In genomic region chr15:68776477-68777270, GRCh38 we compare ENCODE assay signal across 13 cellular contexts. TPM values are rescaled to one million over a fixed set of nuclear protein-coding genes. Genes with fewer than 3 reads are reported as not detected.
DNase-seq lines count a peak whose midpoint lies in the region; ATAC-seq and TF ChIP-seq lines count a peak whose summit lies in the region.
"Had no signal": no experiment of that assay in that cellular context is flagged by ENCODE, and none has a peak within 500 bp of the region (broad histone marks: within the 10 kb centered on the region; RNA-seq: fewer than 3 reads in every experiment).

No MANE protein-coding gene starts in this region.

- H3K36me3 ChIP-seq in upper lobe of right lung, result peaks cover 28% of the 10 kb centered on the region

- H3K27me3 Mint-ChIP-seq in activated T-cell treated with anti-CD3 and anti-CD28 coated beads, Interleukin-2, amount 50 U/mL, for 24 hours, result no peaks in the 10 kb centered on the region
- H3K27me3 Mint-ChIP-seq in natural killer cell (ENCODE audit: low read depth in 2 of 2), result no peaks in the 10 kb centered on the region
- H3K27me3 Mint-ChIP-seq: central memory CD8-positive, alpha-beta T cell had no signal

- peaks cover 3% of the 10 kb centered on the region for H3K4me1 Mint-ChIP-seq in activated T-cell treated with anti-CD3 and anti-CD28 coated beads, Interleukin-2, amount 50 U/mL, for 24 hours (ENCODE audit: low read depth)
- H3K4me1 Mint-ChIP-seq in natural killer cell, result peaks cover 34 to 40% of the 10 kb centered on the region in 2 donors

- H3K27ac ChIP-seq in angular gyrus (ENCODE audit: low read depth, low read length), result peak overlapping the region; percentile 89
- no peak overlapping the region for H3K27ac ChIP-seq in upper lobe of right lung
- H3K27ac ChIP-seq: SJSA1 had no signal

- H3K9me3 ChIP-seq in upper lobe of right lung, result no peaks in the 10 kb centered on the region
- H3K9me3 ChIP-seq: HAP-1, SJSA1 had no signal

- DNase-seq in activated T-cell treated with anti-CD3 and anti-CD28 coated beads, Interleukin-2, amount 50 U/mL, for 24 hours, result no peak
- no peak for DNase-seq in activated T-cell treated with anti-CD3 and anti-CD28 coated beads, Interleukin-2, amount 50 U/mL, for 1 hour
- DNase-seq in natural killer cell (no peak), upper lobe of right lung (no peak), T-helper 2 cell (no peak)
- DNase-seq: NCI-H1417, NCI-H69 had no signal

- intact Hi-C loops in natural killer cell (cut with micrococcal nuclease) (no loop called here), upper lobe of right lung (cut with DNase I) (no loop called here)

- TF ChIP-seq CTCF in natural killer cell (IDR thresholded peaks at IDR 0.05) (no peak), upper lobe of right lung (IDR thresholded peaks at IDR 0.05) (no peak)

- peaks cover 3% of the 10 kb centered on the region for H3K9me3 Mint-ChIP-seq in activated T-cell treated with anti-CD3 and anti-CD28 coated beads, Interleukin-2, amount 50 U/mL, for 24 hours
- H3K9me3 Mint-ChIP-seq in natural killer cell, result no peaks in the 10 kb centered on the region
- H3K9me3 Mint-ChIP-seq: central memory CD8-positive, alpha-beta T cell had no signal

- no peak overlapping the region for H3K4me3 ChIP-seq in upper lobe of right lung
- H3K4me3 ChIP-seq: HAP-1, SJSA1 had no signal

- H3K27me3 ChIP-seq in upper lobe of right lung, result no peaks in the 10 kb centered on the region
- H3K27me3 ChIP-seq: SJSA1 had no signal

- H3K27ac Mint-ChIP-seq in activated T-cell treated with anti-CD3 and anti-CD28 coated beads, Interleukin-2, amount 50 U/mL, for 24 hours, result peak overlapping the region; percentile 20
- peak overlapping the region; percentile 34 to 87 for H3K27ac Mint-ChIP-seq in natural killer cell

- no peak overlapping the region for H3K4me3 Mint-ChIP-seq in activated T-cell treated with anti-CD3 and anti-CD28 coated beads, Interleukin-2, amount 50 U/mL, for 24 hours
- peak overlapping the region; percentile 74 for H3K4me3 Mint-ChIP-seq in natural killer cell
- H3K4me3 Mint-ChIP-seq: central memory CD8-positive, alpha-beta T cell had no signal

- ATAC-seq in natural killer cell (peak; percentile 41 to 68 (median 60)), upper lobe of right lung (peak; percentile 19), GM19351 (IDR thresholded peaks at IDR 0.05; ENCODE audit: unreplicated experiment) (no peak), GM18873 (IDR thresholded peaks at IDR 0.05; ENCODE audit: low FRiP score, unreplicated experiment) (no peak)

- peaks cover 47% of the 10 kb centered on the region for H3K36me3 Mint-ChIP-seq in activated T-cell treated with anti-CD3 and anti-CD28 coated beads, Interleukin-2, amount 50 U/mL, for 24 hours (ENCODE audit: low read depth)
- H3K36me3 Mint-ChIP-seq in natural killer cell, result no peaks in the 10 kb centered on the region

- H3K4me1 ChIP-seq in upper lobe of right lung, result peaks cover 17% of the 10 kb centered on the region
- H3K4me1 ChIP-seq: HAP-1, SJSA1 had no signal

RNA-seq across cellular contexts. Expression of gene ANP32A, which starts 44.0 kb away (rescaled TPM):
- total RNA-seq in natural killer cell, result 100 to 1,000 TPM; 133 to 150 (median 148) TPM
- 114 TPM for total RNA-seq in upper lobe of right lung

Comparison
In these comparisons a context has a peak if more than half of its experiments do, and no peak if none do; other contexts are left out.
1. ATAC-seq: peak in natural killer cell (3 of 3) and upper lobe of right lung (single experiment); none in GM19351 (single experiment) and GM18873 (single experiment).